ENCODE assay signal across 12 cellular contexts in the genomic region with DNA sequence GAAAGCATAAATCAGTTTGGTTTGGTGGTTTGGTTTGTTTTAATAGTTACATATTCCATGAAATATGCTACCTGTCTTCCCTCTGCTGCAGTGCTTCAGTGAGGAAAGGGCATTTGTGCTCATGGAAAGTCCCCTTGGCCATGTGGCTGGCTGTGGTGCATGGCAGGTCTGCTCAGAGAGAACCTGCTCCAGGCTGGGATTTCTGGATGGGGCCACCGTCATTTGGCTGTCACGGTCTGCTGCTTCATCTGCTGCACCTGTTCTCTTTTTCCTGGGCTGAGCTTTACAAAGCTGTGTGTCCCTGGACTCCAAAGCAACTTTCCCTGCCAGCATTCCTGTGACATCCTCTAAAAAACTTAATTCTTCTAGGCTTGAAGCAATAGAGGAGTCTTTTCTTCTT. TPM values are rescaled to one million over a fixed set of nuclear protein-coding genes. Genes with fewer than 3 reads are reported as not detected.
DNase-seq lines count a peak whose midpoint lies in the region; ATAC-seq and TF ChIP-seq lines count a peak whose summit lies in the region.
"Had no signal": no experiment of that assay in that cellular context is flagged by ENCODE, and none has a peak within 500 bp of the region (broad histone marks: within the 10 kb centered on the region; RNA-seq: fewer than 3 reads in every experiment).

No MANE protein-coding gene starts in this region.

- CTCF ChIA-PET in WTC11 (lab: Charles Lee): interaction anchor here (1.4 kb wide), 1 partner anchor 10 kb away, joined by 6 read pairs; no protein-coding TSS in a partner anchor

- H3K4me3 ChIP-seq in ascending aorta: no peak overlapping the region
- H3K4me3 ChIP-seq: GM23248 had no signal

- H3K27me3 Mint-ChIP-seq in WTC11 (ENCODE audit: low read depth): no peaks in the 10 kb centered on the region
- H3K27me3 Mint-ChIP-seq: CD4-positive, CD25-positive, alpha-beta regulatory T cell had no signal

- no peak overlapping the region for H3K4me3 Mint-ChIP-seq in WTC11
- H3K4me3 Mint-ChIP-seq: activated T-helper 17 cell treated with anti-CD3 and anti-CD28 coated beads, Interleukin-2, amount 50 U/mL, for 72 hours; CD4-positive, CD25-positive, alpha-beta regulatory T cell had no signal

- no peaks in the 10 kb centered on the region for H3K36me3 ChIP-seq in ascending aorta

- ATAC-seq in GM21576 (IDR thresholded peaks at IDR 0.05; ENCODE audit: unreplicated experiment): peak; percentile 55
- ATAC-seq in WTC11: no peak; the same call in 1 of the 2 replicates
- ATAC-seq: activated T-helper 17 cell treated with anti-CD3 and anti-CD28 coated beads, Interleukin-2, amount 50 U/mL, for 72 hours had no signal

- DNase-seq in D341Med (ENCODE audit: low spot score): peak; percentile 53
- peak; percentile 81 for DNase-seq in NCI-H2107 (lab: John Stamatoyannopoulos, UW)
- DNase-seq in cerebellar nuclear complex (lab: John Stamatoyannopoulos, UW): peak; percentile 76 to 84
- no peak for DNase-seq in WTC11 (ENCODE audit: low spot score)
- no peak for DNase-seq in ascending aorta (ENCODE audit: low spot score in 2 of 2)
- DNase-seq in activated CD4-positive, CD25-positive, alpha-beta regulatory T cell (lab: John Stamatoyannopoulos, UW): no peak
- DNase-seq in SKM-1 (lab: John Stamatoyannopoulos, UW; ENCODE audit: unreplicated experiment): no peak
- DNase-seq: CD4-positive, CD25-positive, alpha-beta regulatory T cell; central memory CD4-positive, alpha-beta T cell; GM23248 had no signal

- H3K27me3 ChIP-seq in ascending aorta: no peaks in the 10 kb centered on the region

- H3K9me3 ChIP-seq in ascending aorta: no peaks in the 10 kb centered on the region

- H3K4me1 ChIP-seq in ascending aorta: no peaks in the 10 kb centered on the region

- no peaks in the 10 kb centered on the region for H3K9me3 Mint-ChIP-seq in WTC11
- H3K9me3 Mint-ChIP-seq: activated T-helper 17 cell treated with anti-CD3 and anti-CD28 coated beads, Interleukin-2, amount 50 U/mL, for 72 hours had no signal

- no peak for TF ChIP-seq CTCF in WTC11 (IDR thresholded peaks at IDR 0.05)
- no peak for TF ChIP-seq CTCF in ascending aorta (IDR thresholded peaks at IDR 0.05)

- H3K36me3 Mint-ChIP-seq in WTC11: no peaks in the 10 kb centered on the region
- H3K36me3 Mint-ChIP-seq: CD4-positive, CD25-positive, alpha-beta regulatory T cell had no signal

- no peak overlapping the region for H3K27ac ChIP-seq in ascending aorta
- H3K27ac ChIP-seq: GM23248 had no signal

- H3K4me1 Mint-ChIP-seq in WTC11: peaks cover 68% of the 10 kb centered on the region
- H3K4me1 Mint-ChIP-seq: activated T-helper 17 cell treated with anti-CD3 and anti-CD28 coated beads, Interleukin-2, amount 50 U/mL, for 72 hours had no signal

- intact Hi-C loops in ascending aorta (cut with DNase I): no loop called here

- H3K27ac Mint-ChIP-seq in WTC11: no peak overlapping the region
- H3K27ac Mint-ChIP-seq: activated T-helper 17 cell treated with anti-CD3 and anti-CD28 coated beads, Interleukin-2, amount 50 U/mL, for 72 hours; CD4-positive, CD25-positive, alpha-beta regulatory T cell had no signal

- POLR2A ChIA-PET in WTC11 (lab: Charles Lee): no interaction called here

TF ChIP-seq in WTC11, 78 proteins besides CTCF, POLR2A, EP300 and RAD21:
- TF ChIP-seq, protein P1, sequence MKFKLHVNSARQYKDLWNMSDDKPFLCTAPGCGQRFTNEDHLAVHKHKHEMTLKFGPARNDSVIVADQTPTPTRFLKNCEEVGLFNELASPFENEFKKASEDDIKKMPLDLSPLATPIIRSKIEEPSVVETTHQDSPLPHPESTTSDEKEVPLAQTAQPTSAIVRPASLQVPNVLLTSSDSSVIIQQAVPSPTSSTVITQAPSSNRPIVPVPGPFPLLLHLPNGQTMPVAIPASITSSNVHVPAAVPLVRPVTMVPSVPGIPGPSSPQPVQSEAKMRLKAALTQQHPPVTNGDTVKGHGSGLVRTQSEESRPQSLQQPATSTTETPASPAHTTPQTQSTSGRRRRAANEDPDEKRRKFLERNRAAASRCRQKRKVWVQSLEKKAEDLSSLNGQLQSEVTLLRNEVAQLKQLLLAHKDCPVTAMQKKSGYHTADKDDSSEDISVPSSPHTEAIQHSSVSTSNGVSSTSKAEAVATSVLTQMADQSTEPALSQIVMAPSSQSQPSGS (CRISPR knock-in tag; IDR thresholded peaks at IDR 0.05; ENCODE audit: borderline replicate concordance, low read depth): no peak
- TF ChIP-seq, protein P2, sequence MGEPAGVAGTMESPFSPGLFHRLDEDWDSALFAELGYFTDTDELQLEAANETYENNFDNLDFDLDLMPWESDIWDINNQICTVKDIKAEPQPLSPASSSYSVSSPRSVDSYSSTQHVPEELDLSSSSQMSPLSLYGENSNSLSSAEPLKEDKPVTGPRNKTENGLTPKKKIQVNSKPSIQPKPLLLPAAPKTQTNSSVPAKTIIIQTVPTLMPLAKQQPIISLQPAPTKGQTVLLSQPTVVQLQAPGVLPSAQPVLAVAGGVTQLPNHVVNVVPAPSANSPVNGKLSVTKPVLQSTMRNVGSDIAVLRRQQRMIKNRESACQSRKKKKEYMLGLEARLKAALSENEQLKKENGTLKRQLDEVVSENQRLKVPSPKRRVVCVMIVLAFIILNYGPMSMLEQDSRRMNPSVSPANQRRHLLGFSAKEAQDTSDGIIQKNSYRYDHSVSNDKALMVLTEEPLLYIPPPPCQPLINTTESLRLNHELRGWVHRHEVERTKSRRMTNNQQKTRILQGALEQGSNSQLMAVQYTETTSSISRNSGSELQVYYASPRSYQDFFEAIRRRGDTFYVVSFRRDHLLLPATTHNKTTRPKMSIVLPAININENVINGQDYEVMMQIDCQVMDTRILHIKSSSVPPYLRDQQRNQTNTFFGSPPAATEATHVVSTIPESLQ (CRISPR knock-in tag; IDR thresholded peaks at IDR 0.05): no peak
- no peak for TF ChIP-seq ELF4 (CRISPR knock-in tag; IDR thresholded peaks at IDR 0.05; ENCODE audit: low read depth)
- no peak for TF ChIP-seq GRHL2 (CRISPR knock-in tag; IDR thresholded peaks at IDR 0.05; ENCODE audit: insufficient replicate concordance, severe bottlenecking)
- TF ChIP-seq, protein P3, sequence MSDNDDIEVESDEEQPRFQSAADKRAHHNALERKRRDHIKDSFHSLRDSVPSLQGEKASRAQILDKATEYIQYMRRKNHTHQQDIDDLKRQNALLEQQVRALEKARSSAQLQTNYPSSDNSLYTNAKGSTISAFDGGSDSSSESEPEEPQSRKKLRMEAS (CRISPR knock-in tag; IDR thresholded peaks at IDR 0.05): no peak
- TF ChIP-seq, protein P4, sequence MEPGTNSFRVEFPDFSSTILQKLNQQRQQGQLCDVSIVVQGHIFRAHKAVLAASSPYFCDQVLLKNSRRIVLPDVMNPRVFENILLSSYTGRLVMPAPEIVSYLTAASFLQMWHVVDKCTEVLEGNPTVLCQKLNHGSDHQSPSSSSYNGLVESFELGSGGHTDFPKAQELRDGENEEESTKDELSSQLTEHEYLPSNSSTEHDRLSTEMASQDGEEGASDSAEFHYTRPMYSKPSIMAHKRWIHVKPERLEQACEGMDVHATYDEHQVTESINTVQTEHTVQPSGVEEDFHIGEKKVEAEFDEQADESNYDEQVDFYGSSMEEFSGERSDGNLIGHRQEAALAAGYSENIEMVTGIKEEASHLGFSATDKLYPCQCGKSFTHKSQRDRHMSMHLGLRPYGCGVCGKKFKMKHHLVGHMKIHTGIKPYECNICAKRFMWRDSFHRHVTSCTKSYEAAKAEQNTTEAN (CRISPR knock-in tag; IDR thresholded peaks at IDR 0.05): no peak
- TF ChIP-seq, protein P5, sequence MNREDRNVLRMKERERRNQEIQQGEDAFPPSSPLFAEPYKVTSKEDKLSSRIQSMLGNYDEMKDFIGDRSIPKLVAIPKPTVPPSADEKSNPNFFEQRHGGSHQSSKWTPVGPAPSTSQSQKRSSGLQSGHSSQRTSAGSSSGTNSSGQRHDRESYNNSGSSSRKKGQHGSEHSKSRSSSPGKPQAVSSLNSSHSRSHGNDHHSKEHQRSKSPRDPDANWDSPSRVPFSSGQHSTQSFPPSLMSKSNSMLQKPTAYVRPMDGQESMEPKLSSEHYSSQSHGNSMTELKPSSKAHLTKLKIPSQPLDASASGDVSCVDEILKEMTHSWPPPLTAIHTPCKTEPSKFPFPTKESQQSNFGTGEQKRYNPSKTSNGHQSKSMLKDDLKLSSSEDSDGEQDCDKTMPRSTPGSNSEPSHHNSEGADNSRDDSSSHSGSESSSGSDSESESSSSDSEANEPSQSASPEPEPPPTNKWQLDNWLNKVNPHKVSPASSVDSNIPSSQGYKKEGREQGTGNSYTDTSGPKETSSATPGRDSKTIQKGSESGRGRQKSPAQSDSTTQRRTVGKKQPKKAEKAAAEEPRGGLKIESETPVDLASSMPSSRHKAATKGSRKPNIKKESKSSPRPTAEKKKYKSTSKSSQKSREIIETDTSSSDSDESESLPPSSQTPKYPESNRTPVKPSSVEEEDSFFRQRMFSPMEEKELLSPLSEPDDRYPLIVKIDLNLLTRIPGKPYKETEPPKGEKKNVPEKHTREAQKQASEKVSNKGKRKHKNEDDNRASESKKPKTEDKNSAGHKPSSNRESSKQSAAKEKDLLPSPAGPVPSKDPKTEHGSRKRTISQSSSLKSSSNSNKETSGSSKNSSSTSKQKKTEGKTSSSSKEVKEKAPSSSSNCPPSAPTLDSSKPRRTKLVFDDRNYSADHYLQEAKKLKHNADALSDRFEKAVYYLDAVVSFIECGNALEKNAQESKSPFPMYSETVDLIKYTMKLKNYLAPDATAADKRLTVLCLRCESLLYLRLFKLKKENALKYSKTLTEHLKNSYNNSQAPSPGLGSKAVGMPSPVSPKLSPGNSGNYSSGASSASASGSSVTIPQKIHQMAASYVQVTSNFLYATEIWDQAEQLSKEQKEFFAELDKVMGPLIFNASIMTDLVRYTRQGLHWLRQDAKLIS (CRISPR knock-in tag; IDR thresholded peaks at IDR 0.05; ENCODE audit: borderline replicate concordance): no peak

RNA-seq across cellular contexts. Expression of a gene that starts 8.9 kb away (rescaled TPM):
- 35.0 to 57.9 TPM (median 38.3 TPM) in 3 replicates for total RNA-seq in WTC11 (2021)
- total RNA-seq in ascending aorta: 5.1 TPM

Comparison
In these comparisons a context has a peak if more than half of its experiments do, and no peak if none do; other contexts are left out.
1. DNase-seq: peak in D341Med (single experiment), NCI-H2107 (single experiment) and cerebellar nuclear complex (2 of 2); none in WTC11 (single experiment), ascending aorta (0 of 2), activated CD4-positive, CD25-positive, alpha-beta regulatory T cell (0 of 4) and SKM-1 (single experiment).